8 cellular contexts compared by ENCODE assay signal in the genomic region with DNA sequence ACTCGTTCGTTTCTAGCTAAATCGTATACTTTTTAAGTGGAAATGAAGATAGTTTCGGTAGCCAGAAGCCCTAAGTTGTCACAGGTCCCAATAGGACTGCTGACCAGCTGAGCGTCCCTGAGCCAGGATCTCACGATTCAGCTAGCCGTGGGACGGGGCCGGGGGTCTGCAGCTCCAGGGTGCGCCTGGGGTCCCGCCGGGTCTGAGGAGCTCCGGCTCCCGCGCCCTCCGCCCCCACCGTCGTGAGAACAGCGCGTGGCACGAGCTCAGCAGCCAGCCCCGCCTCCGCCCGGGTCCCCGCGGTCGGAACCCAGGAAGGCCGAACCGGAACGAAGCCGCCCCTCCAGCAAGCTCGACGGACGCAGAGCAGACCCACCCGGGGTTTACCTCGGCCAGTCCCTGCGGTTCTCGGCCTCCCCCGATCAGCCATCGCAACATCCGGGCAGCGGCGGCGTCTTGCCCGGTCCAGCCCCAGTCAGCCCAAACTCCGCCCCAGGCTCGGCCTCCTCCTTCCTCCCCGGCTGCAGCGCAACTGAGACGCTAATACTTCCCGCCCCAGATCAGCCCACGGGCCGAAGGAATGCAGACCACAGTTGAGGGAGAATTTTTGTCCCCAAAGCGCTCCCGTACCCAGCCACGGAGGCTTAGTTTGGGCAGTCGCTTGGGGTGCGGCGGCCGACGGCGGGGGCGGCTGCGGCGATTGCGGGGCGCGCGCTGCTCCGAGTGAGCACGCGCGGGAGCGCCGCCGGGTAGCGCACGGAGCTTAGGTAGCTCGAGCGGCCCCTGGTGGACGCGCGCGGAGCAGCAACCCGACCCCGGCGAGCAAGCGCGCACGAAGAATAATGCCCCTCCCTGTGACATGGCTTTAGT. TPM values are rescaled to one million over a fixed set of nuclear protein-coding genes. Genes with fewer than 3 reads are reported as not detected.
DNase-seq lines count a peak whose midpoint lies in the region; ATAC-seq and TF ChIP-seq lines count a peak whose summit lies in the region.

A gene with protein sequence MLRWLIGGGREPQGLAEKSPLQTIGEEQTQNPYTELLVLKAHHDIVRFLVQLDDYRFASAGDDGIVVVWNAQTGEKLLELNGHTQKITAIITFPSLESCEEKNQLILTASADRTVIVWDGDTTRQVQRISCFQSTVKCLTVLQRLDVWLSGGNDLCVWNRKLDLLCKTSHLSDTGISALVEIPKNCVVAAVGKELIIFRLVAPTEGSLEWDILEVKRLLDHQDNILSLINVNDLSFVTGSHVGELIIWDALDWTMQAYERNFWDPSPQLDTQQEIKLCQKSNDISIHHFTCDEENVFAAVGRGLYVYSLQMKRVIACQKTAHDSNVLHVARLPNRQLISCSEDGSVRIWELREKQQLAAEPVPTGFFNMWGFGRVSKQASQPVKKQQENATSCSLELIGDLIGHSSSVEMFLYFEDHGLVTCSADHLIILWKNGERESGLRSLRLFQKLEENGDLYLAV (minus strand): TSS at position 534 of the 870 bp plus-strand sequence. CDS start 96 bp downstream, at position 438.

- H3K27ac Mint-ChIP-seq in activated T-cell treated with anti-CD3 and anti-CD28 coated beads, Interleukin-2, amount 50 U/mL, for 24 hours, result peak within 1 kb of the TSS; percentile 93

- peak within 1 kb of the TSS; percentile 79 for H3K4me3 ChIP-seq in Jurkat, Clone E6-1 (ENCODE audit: low read length)
- H3K4me3 ChIP-seq in esophagus (ENCODE audit: low read depth in 1 of 2, low read length in 2 of 2), result peak within 1 kb of the TSS; percentile 85 to 95
- peak within 1 kb of the TSS; percentile 49 to 63 for H3K4me3 ChIP-seq in muscle layer of colon (ENCODE audit: low read depth in 1 of 2, low read length in 2 of 2)

- no peaks in the 10 kb centered on the region for H3K4me1 ChIP-seq in esophagus (ENCODE audit: control insufficient read depth in 2 of 2, insufficient read depth in 2 of 2, low read length in 1 of 2)
- peaks cover 7% of the 10 kb centered on the region for H3K4me1 ChIP-seq in muscle layer of colon (ENCODE audit: insufficient read depth, low read length)

- no peaks in the 10 kb centered on the region for H3K27me3 ChIP-seq in esophagus (ENCODE audit: control insufficient read depth in 1 of 2, insufficient read depth in 2 of 2, low read length in 2 of 2)
- H3K27me3 ChIP-seq in muscle layer of colon (ENCODE audit: control insufficient read depth in 1 of 2, insufficient read depth in 2 of 2, low read length in 2 of 2), result no peaks in the 10 kb centered on the region

- peak; percentile 84 for ATAC-seq in GM21619 (IDR thresholded peaks at IDR 0.05; ENCODE audit: unreplicated experiment)

- peaks cover 26% of the 10 kb centered on the region for H3K27me3 Mint-ChIP-seq in activated T-cell treated with anti-CD3 and anti-CD28 coated beads, Interleukin-2, amount 50 U/mL, for 24 hours

- peak within 1 kb of the TSS; percentile 71 for H3K9ac ChIP-seq in muscle layer of colon (ENCODE audit: low read length)

- no peaks in the 10 kb centered on the region for H3K36me3 ChIP-seq in esophagus (ENCODE audit: control insufficient read depth in 2 of 2, insufficient read depth in 2 of 2, low read length in 1 of 2)
- H3K36me3 ChIP-seq in muscle layer of colon (ENCODE audit: insufficient read depth, low read length), result no peaks in the 10 kb centered on the region

- DNase-seq in DMS79 (lab: John Stamatoyannopoulos, UW), result peak; percentile 48
- DNase-seq in Jurkat, Clone E6-1 (ENCODE audit: low read depth, low spot score), result peak; percentile 79
- peak; percentile 92 for DNase-seq in activated T-cell treated with anti-CD3 and anti-CD28 coated beads, Interleukin-2, amount 50 U/mL, for 24 hours
- peak; percentile 77 for DNase-seq in stimulated activated CD8-positive, alpha-beta memory T cell treated with anti-CD3 and anti-CD28 coated beads, Interleukin-7, amount 100 ng/mL, for 24 hours (ENCODE audit: low read depth)

- peaks cover 10% of the 10 kb centered on the region for H3K36me3 Mint-ChIP-seq in activated T-cell treated with anti-CD3 and anti-CD28 coated beads, Interleukin-2, amount 50 U/mL, for 24 hours (ENCODE audit: low read depth)

- peak within 1 kb of the TSS; percentile 84 for H3K4me3 Mint-ChIP-seq in activated T-cell treated with anti-CD3 and anti-CD28 coated beads, Interleukin-2, amount 50 U/mL, for 24 hours

- H3K27ac ChIP-seq in esophagus (ENCODE audit: low read depth in 2 of 2, low read length in 1 of 2), result peak within 1 kb of the TSS; percentile 95 to 98
- H3K27ac ChIP-seq in muscle layer of colon (ENCODE audit: low read depth, low read length), result peak within 1 kb of the TSS; percentile 90

- peaks cover 34% of the 10 kb centered on the region for H3K4me1 Mint-ChIP-seq in activated T-cell treated with anti-CD3 and anti-CD28 coated beads, Interleukin-2, amount 50 U/mL, for 24 hours (ENCODE audit: low read depth)

- H3K9me3 Mint-ChIP-seq in activated T-cell treated with anti-CD3 and anti-CD28 coated beads, Interleukin-2, amount 50 U/mL, for 24 hours, result no peaks in the 10 kb centered on the region

- H3K9me3 ChIP-seq in esophagus (ENCODE audit: control insufficient read depth in 2 of 2, insufficient read depth in 1 of 2, low read depth in 1 of 2, low read length in 1 of 2) (no peaks in the 10 kb centered on the region), muscle layer of colon (ENCODE audit: low read length) (no peaks in the 10 kb centered on the region)

- 0% methylated on average over 86 to 90 of the region's 90 CpGs for WGBS in esophagus, 2 donors

TF ChIP-seq in PFSK-1, 5 proteins besides CTCF, POLR2A, EP300 and RAD21:
- TF ChIP-seq, protein P1, sequence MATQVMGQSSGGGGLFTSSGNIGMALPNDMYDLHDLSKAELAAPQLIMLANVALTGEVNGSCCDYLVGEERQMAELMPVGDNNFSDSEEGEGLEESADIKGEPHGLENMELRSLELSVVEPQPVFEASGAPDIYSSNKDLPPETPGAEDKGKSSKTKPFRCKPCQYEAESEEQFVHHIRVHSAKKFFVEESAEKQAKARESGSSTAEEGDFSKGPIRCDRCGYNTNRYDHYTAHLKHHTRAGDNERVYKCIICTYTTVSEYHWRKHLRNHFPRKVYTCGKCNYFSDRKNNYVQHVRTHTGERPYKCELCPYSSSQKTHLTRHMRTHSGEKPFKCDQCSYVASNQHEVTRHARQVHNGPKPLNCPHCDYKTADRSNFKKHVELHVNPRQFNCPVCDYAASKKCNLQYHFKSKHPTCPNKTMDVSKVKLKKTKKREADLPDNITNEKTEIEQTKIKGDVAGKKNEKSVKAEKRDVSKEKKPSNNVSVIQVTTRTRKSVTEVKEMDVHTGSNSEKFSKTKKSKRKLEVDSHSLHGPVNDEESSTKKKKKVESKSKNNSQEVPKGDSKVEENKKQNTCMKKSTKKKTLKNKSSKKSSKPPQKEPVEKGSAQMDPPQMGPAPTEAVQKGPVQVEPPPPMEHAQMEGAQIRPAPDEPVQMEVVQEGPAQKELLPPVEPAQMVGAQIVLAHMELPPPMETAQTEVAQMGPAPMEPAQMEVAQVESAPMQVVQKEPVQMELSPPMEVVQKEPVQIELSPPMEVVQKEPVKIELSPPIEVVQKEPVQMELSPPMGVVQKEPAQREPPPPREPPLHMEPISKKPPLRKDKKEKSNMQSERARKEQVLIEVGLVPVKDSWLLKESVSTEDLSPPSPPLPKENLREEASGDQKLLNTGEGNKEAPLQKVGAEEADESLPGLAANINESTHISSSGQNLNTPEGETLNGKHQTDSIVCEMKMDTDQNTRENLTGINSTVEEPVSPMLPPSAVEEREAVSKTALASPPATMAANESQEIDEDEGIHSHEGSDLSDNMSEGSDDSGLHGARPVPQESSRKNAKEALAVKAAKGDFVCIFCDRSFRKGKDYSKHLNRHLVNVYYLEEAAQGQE (IDR thresholded peaks at IDR 0.05; ENCODE audit: insufficient read depth in 1 of 2, low read depth in 2 of 2, low read length in 2 of 2), result no peak; a peak in 1 of 4 replicates
- TF ChIP-seq POLR2AphosphoS5 (IDR thresholded peaks at IDR 0.05; ENCODE audit: low read depth, low read length), result peak; percentile 68
- peak; percentile 83; the same call in 1 of the 2 replicates for TF ChIP-seq TAF1 (IDR thresholded peaks at IDR 0.05; ENCODE audit: borderline replicate concordance, insufficient read depth, low read length)
- peak; percentile 76 for TF ChIP-seq FOXP2 (optimal IDR thresholded peaks at IDR 0.05; ENCODE audit: borderline replicate concordance, extremely low read depth, extremely low read length, insufficient read depth)
- TF ChIP-seq SIN3A (IDR thresholded peaks at IDR 0.05; ENCODE audit: borderline replicate concordance, insufficient read depth, low read length), result peak; percentile 34; the same call in 1 of the 2 replicates

RNA-seq across cellular contexts. Expression of the gene that starts here (rescaled TPM):
- polyA plus RNA-seq in Jurkat, Clone E6-1 (2012; ENCODE audit: insufficient read depth, insufficient read length), result 60.3 TPM
- 105 TPM for polyA plus RNA-seq in PFSK-1 (2012; ENCODE audit: insufficient read length, low read depth)
- 10 to 100 TPM in 1 of 2 donors, 1 to 10 TPM in 1; 9.5 to 20.0 TPM for polyA plus RNA-seq in esophagus

Comparison
In these comparisons a context has a peak if more than half of its experiments do, and no peak if none do; other contexts are left out.
1. Peak in every context shown above with its lines: DNase-seq, ATAC-seq, H3K4me3 ChIP-seq and H3K27ac ChIP-seq.